14 cellular contexts compared by ENCODE assay signal in genomic region chr16:10834766-10835165, GRCh38. TPM values are rescaled to one million over a fixed set of nuclear protein-coding genes. Genes with fewer than 3 reads are reported as not detected.
DNase-seq lines count a peak whose midpoint lies in the region; ATAC-seq, FAIRE-seq and TF ChIP-seq lines count a peak whose summit lies in the region.
"Had no signal": no experiment of that assay in that cellular context is flagged by ENCODE, and none has a peak within 500 bp of the region (broad histone marks: within the 10 kb centered on the region; RNA-seq: fewer than 3 reads in every experiment).

No MANE protein-coding gene starts in this region.

- no peak overlapping the region for H2AFZ ChIP-seq in OCI-LY3 (ENCODE audit: low read depth, low read length)

- no peaks in the 10 kb centered on the region for H3K9me3 Mint-ChIP-seq in T-helper 1 cell treated with Interleukin-12 subunit alpha and Interleukin-12 subunit beta and Interleukin-4 antibody, amounts not matched to agents 30 μg/mL and 1 μg/mL, for 36 hours
- H3K9me3 Mint-ChIP-seq in memory B cell = peaks cover 4% of the 10 kb centered on the region

- H3K4me2 ChIP-seq in OCI-LY3 (ENCODE audit: low read length) = peak overlapping the region; percentile 49
- H3K4me2 ChIP-seq: BLaER1 had no signal

- no peak for TF ChIP-seq CTCF in OCI-LY3 (IDR thresholded peaks at IDR 0.05; ENCODE audit: low read depth, low read length)

- peaks cover 10% of the 10 kb centered on the region for H3K4me1 Mint-ChIP-seq in T-helper 1 cell treated with Interleukin-12 subunit alpha and Interleukin-12 subunit beta and Interleukin-4 antibody, amounts not matched to agents 30 μg/mL and 1 μg/mL, for 36 hours (ENCODE audit: low read depth)
- H3K4me1 Mint-ChIP-seq in memory B cell = peaks cover 24% of the 10 kb centered on the region

- H3K4me3 Mint-ChIP-seq in T-helper 1 cell treated with Interleukin-12 subunit alpha and Interleukin-12 subunit beta and Interleukin-4 antibody, amounts not matched to agents 30 μg/mL and 1 μg/mL, for 36 hours = no peak overlapping the region
- no peak overlapping the region for H3K4me3 Mint-ChIP-seq in memory B cell
- H3K4me3 Mint-ChIP-seq: H9 had no signal

- H3K27me3 Mint-ChIP-seq in T-helper 1 cell treated with Interleukin-12 subunit alpha and Interleukin-12 subunit beta and Interleukin-4 antibody, amounts not matched to agents 30 μg/mL and 1 μg/mL, for 36 hours (ENCODE audit: low read depth) = peaks cover 12% of the 10 kb centered on the region
- no peaks in the 10 kb centered on the region for H3K27me3 Mint-ChIP-seq in memory B cell

- H3K9ac ChIP-seq in OCI-LY3 (ENCODE audit: low read length) = peak overlapping the region; percentile 28; the same call in 1 of the 2 replicates
- H3K9ac ChIP-seq: BLaER1 had no signal

- peak overlapping the region; percentile 33 for H3K27ac Mint-ChIP-seq in T-helper 1 cell treated with Interleukin-12 subunit alpha and Interleukin-12 subunit beta and Interleukin-4 antibody, amounts not matched to agents 30 μg/mL and 1 μg/mL, for 36 hours
- H3K27ac Mint-ChIP-seq in memory B cell = peak overlapping the region; percentile 32

- no peak overlapping the region for H3K4me3 ChIP-seq in OCI-LY3 (ENCODE audit: low read length)
- H3K4me3 ChIP-seq: BLaER1 had no signal

- no peaks in the 10 kb centered on the region for H3K36me3 Mint-ChIP-seq in T-helper 1 cell treated with Interleukin-12 subunit alpha and Interleukin-12 subunit beta and Interleukin-4 antibody, amounts not matched to agents 30 μg/mL and 1 μg/mL, for 36 hours (ENCODE audit: low read depth)
- peaks cover 3% of the 10 kb centered on the region for H3K36me3 Mint-ChIP-seq in memory B cell

- H4K20me1 ChIP-seq in OCI-LY3 (ENCODE audit: insufficient read depth, low read length) = no peaks in the 10 kb centered on the region
- H4K20me1 ChIP-seq: BLaER1 had no signal

- H3K9me3 ChIP-seq in OCI-LY3 (ENCODE audit: insufficient read depth, low read length) = 0 out of 2 replicates have a peak, but pooled peaks cover 5% of the 10 kb centered on the region

- peaks cover 7% of the 10 kb centered on the region for H3K36me3 ChIP-seq in OCI-LY3 (replicated peaks; ENCODE audit: low read depth, low read length)
- H3K36me3 ChIP-seq: BLaER1 had no signal

- H3K4me1 ChIP-seq in OCI-LY3 (ENCODE audit: low read length) = peaks cover 57% of the 10 kb centered on the region

- no peaks in the 10 kb centered on the region; the same call in 1 of the 2 replicates for H3K27me3 ChIP-seq in OCI-LY3 (ENCODE audit: low read depth, low read length)
- H3K27me3 ChIP-seq: BLaER1 had no signal

- H3K27ac ChIP-seq in OCI-LY3 (ENCODE audit: low read length) = peak overlapping the region; percentile 45
- H3K27ac ChIP-seq: 22Rv1, BLaER1 had no signal

- H3K79me2 ChIP-seq in OCI-LY3 (ENCODE audit: low read length) = no peaks in the 10 kb centered on the region

- ATAC-seq in memory B cell (ENCODE audit: low read depth) = no peak

- DNase-seq in T-helper 1 cell = no peak
- no peak for DNase-seq in memory B cell (ENCODE audit: low spot score in 2 of 2)
- DNase-seq in activated gamma-delta T cell treated with Interleukin-2 at 50 U/mL for 16 hours = no peak
- no peak for DNase-seq in HTR-8/SVneo (ENCODE audit: insufficient read length, low spot score)
- no peak for DNase-seq in ureter (ENCODE audit: low spot score)
- DNase-seq: GOT3, H9, IMR-90 had no signal

- no peak for FAIRE-seq in HTR-8/SVneo (lab: Jason Lieb, UNC)

RNA-seq across cellular contexts. Expression of gene TVP23A, which starts 16.2 kb away (rescaled TPM):
- total RNA-seq in ureter = 3.3 TPM
- total RNA-seq: A673, Daoy, IMR-90 had no signal

RNA-seq across cellular contexts. Expression of gene CIITA, which starts 42.2 kb away (rescaled TPM):
- 32.0 TPM for total RNA-seq in ureter
- total RNA-seq: A673, Daoy, H9, IMR-90 had no signal
